In genomic region chr17:28928061-28928460, GRCh38 we compare ENCODE assay signal across 10 cellular contexts. TPM values are rescaled to one million over a fixed set of nuclear protein-coding genes. Genes with fewer than 3 reads are reported as not detected.
DNase-seq lines count a peak whose midpoint lies in the region; ATAC-seq and TF ChIP-seq lines count a peak whose summit lies in the region.
"Had no signal": no experiment of that assay in that cellular context is flagged by ENCODE, and none has a peak within 500 bp of the region (broad histone marks: within the 10 kb centered on the region; RNA-seq: fewer than 3 reads in every experiment).

No MANE protein-coding gene starts in this region.

- peaks cover 0 to 46% (median 0%) of the 10 kb centered on the region in 3 donors for H3K4me1 ChIP-seq in gastroesophageal sphincter

- TF ChIP-seq CTCF in WTC11 (IDR thresholded peaks at IDR 0.05): no peak
- no peak for TF ChIP-seq CTCF in choroid plexus epithelial cell (conservative IDR thresholded peaks at IDR 0.05; ENCODE audit: low read depth, low read length)
- TF ChIP-seq CTCF in gastroesophageal sphincter (IDR thresholded peaks at IDR 0.05): no peak

- H3K27ac Mint-ChIP-seq in WTC11: peak overlapping the region; percentile 57; the same call in 1 of the 2 replicates
- H3K27ac Mint-ChIP-seq in stimulated activated memory B cell treated with anti-CD40 and anti-IgM and Interleukin-4, amounts not matched to agents 10 μg/mL and 1 μg/mL and 100 μg/mL, for 72 hours: no peak overlapping the region

- WGBS in gastroesophageal sphincter (ENCODE audit: low coverage in 1 of 2), 2 donors: 80 to 95% methylated on average over 1 to 2 of the region's 2 CpGs

- POLR2A ChIA-PET in WTC11 (lab: Charles Lee): interaction anchor here (0.5 kb wide), 1 partner anchor 35 kb away, joined by 4 read pairs; no protein-coding TSS in a partner anchor

- H3K36me3 Mint-ChIP-seq in WTC11: peaks cover 43% of the 10 kb centered on the region
- H3K36me3 Mint-ChIP-seq in stimulated activated memory B cell treated with anti-CD40 and anti-IgM and Interleukin-4, amounts not matched to agents 10 μg/mL and 1 μg/mL and 100 μg/mL, for 72 hours: peaks cover 54% of the 10 kb centered on the region

- H3K4me3 Mint-ChIP-seq in WTC11: no peak overlapping the region
- no peak overlapping the region for H3K4me3 Mint-ChIP-seq in stimulated activated memory B cell treated with anti-CD40 and anti-IgM and Interleukin-4, amounts not matched to agents 10 μg/mL and 1 μg/mL and 100 μg/mL, for 72 hours

- DNase-seq in activated CD8-positive, alpha-beta memory T cell treated with anti-CD3 and anti-CD28 coated beads, Interleukin-2, amount 50 U/mL, for 4 hours: peak; percentile 26
- DNase-seq in activated CD8-positive, alpha-beta memory T cell treated with anti-CD3 and anti-CD28 coated beads for 24 hours: no peak
- no peak for DNase-seq in WTC11 (ENCODE audit: low spot score)
- peak; percentile 63 for DNase-seq in choroid plexus epithelial cell (ENCODE audit: low read depth)
- DNase-seq in putamen (ENCODE audit: low spot score): no peak
- DNase-seq: NCI-H1048, SHP77 had no signal

- no peaks in the 10 kb centered on the region for H3K27me3 Mint-ChIP-seq in WTC11 (ENCODE audit: low read depth)
- no peaks in the 10 kb centered on the region for H3K27me3 Mint-ChIP-seq in stimulated activated memory B cell treated with anti-CD40 and anti-IgM and Interleukin-4, amounts not matched to agents 10 μg/mL and 1 μg/mL and 100 μg/mL, for 72 hours

- H3K9me3 ChIP-seq in gastroesophageal sphincter: no peaks in the 10 kb centered on the region

- peaks cover 0 to 45% of the 10 kb centered on the region in 2 donors for H3K36me3 ChIP-seq in gastroesophageal sphincter

- CTCF ChIA-PET in WTC11 (lab: Charles Lee): interaction anchor here (1.6 kb wide), 1 partner anchor 12 kb away, joined by 6 read pairs; no protein-coding TSS in a partner anchor

- ATAC-seq in WTC11: no peak
- ATAC-seq in stimulated activated memory B cell treated with anti-CD40 and anti-IgM and Interleukin-4, amounts not matched to agents 10 μg/mL and 1 μg/mL and 100 μg/mL, for 72 hours: peak; percentile 73
- ATAC-seq in HG02885 (IDR thresholded peaks at IDR 0.05; ENCODE audit: poor library complexity, unreplicated experiment): no peak
- no peak for ATAC-seq in gastroesophageal sphincter

- no peak for TF ChIP-seq EP300 in gastroesophageal sphincter (IDR thresholded peaks at IDR 0.05)

- TF ChIP-seq POLR2A in gastroesophageal sphincter (IDR thresholded peaks at IDR 0.05): no peak

- no peak overlapping the region for H3K27ac ChIP-seq in gastroesophageal sphincter

- H3K27me3 ChIP-seq in gastroesophageal sphincter: no peaks in the 10 kb centered on the region

- H3K4me3 ChIP-seq in choroid plexus epithelial cell (ENCODE audit: low read depth, low read length): no peak overlapping the region
- no peak overlapping the region for H3K4me3 ChIP-seq in gastroesophageal sphincter

- H3K4me1 Mint-ChIP-seq in WTC11: 0 out of 2 replicates have a peak, but pooled peaks cover 4% of the 10 kb centered on the region
- peaks cover 46% of the 10 kb centered on the region for H3K4me1 Mint-ChIP-seq in stimulated activated memory B cell treated with anti-CD40 and anti-IgM and Interleukin-4, amounts not matched to agents 10 μg/mL and 1 μg/mL and 100 μg/mL, for 72 hours

- no peaks in the 10 kb centered on the region for H3K9me3 Mint-ChIP-seq in WTC11
- no peaks in the 10 kb centered on the region for H3K9me3 Mint-ChIP-seq in stimulated activated memory B cell treated with anti-CD40 and anti-IgM and Interleukin-4, amounts not matched to agents 10 μg/mL and 1 μg/mL and 100 μg/mL, for 72 hours

TF ChIP-seq in WTC11, 78 proteins besides CTCF, POLR2A, EP300 and RAD21:
- TF ChIP-seq CDX4 (CRISPR knock-in tag; IDR thresholded peaks at IDR 0.05; ENCODE audit: borderline replicate concordance) (no peak), KAT7 (CRISPR knock-in tag; IDR thresholded peaks at IDR 0.05; ENCODE audit: borderline replicate concordance) (no peak), NFATC4 (CRISPR knock-in tag; IDR thresholded peaks at IDR 0.05) (no peak), STAT6 (CRISPR knock-in tag; conservative IDR thresholded peaks at IDR 0.05; ENCODE audit: low read depth) (no peak)

RNA-seq across cellular contexts. Expression of gene PHF12, which starts 23.3 kb away (rescaled TPM):
- total RNA-seq in WTC11 (2021) (57.7 to 69.8 TPM (median 61.3 TPM) in 3 replicates), gastroesophageal sphincter (10 to 100 TPM; 20.2 to 46.9 (median 37.8) TPM)

RNA-seq across cellular contexts. Expression of gene DHRS13, which starts 25.2 kb away (rescaled TPM):
- total RNA-seq in WTC11 (2021) (26.5 to 29.5 TPM (median 28.5 TPM) in 3 replicates), gastroesophageal sphincter (1 to 10 TPM; 3.9 to 6.5 (median 5.2) TPM)

RNA-seq across cellular contexts. Expression of gene FLOT2, which starts 30.5 kb away (rescaled TPM):
- 139 to 153 TPM (median 144 TPM) in 3 replicates for total RNA-seq in WTC11 (2021)
- 100 to 1,000 TPM in 2 of 4 donors, 10 to 100 TPM in 2; 71.6 to 107 (median 91.2) TPM for total RNA-seq in gastroesophageal sphincter

Comparison
In these comparisons a context has a peak if more than half of its experiments do, and no peak if none do; other contexts are left out.
1. DNase-seq: peak in activated CD8-positive, alpha-beta memory T cell treated with anti-CD3 and anti-CD28 coated beads, Interleukin-2, amount 50 U/mL, for 4 hours (single experiment) and choroid plexus epithelial cell (single experiment); none in activated CD8-positive, alpha-beta memory T cell treated with anti-CD3 and anti-CD28 coated beads for 24 hours (single experiment), WTC11 (single experiment) and putamen (single experiment).